In the genomic region with DNA sequence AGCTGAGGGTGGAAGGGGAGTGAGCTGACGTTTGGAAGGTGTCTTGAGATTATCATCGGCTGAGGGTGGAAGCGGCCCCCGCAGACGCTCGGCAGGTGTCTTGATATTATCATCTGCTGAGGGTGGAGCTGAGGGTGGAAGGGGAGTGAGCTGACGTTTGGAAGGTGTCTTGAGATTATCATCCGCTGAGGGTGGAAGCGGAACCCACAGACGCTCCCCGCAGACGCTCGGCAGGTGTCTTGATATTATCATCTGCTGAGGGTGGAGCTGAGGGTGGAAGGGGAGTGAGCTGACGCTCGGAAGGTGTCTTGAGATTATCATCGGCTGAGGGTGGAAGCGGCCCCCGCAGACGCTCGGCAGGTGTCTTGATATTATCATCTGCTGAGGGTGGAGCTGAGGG, we compare ENCODE assay signal across 8 cellular contexts. TPM values are rescaled to one million over a fixed set of nuclear protein-coding genes. Genes with fewer than 3 reads are reported as not detected.
DNase-seq lines count a peak whose midpoint lies in the region; ATAC-seq and TF ChIP-seq lines count a peak whose summit lies in the region.
"Not testable (repeated sequence)": the region's sequence is repeated elsewhere in the genome, so short reads cannot be mapped to it uniquely, and the experiment has no call there.

No MANE protein-coding gene starts in this region.

- H3K4me3 ChIP-seq in CD4-positive, alpha-beta memory T cell (ENCODE audit: low read length in 2 of 2); Peyer's patch; mucosa of descending colon: not testable (repeated sequence)

- ATAC-seq in activated T-cell treated with anti-CD3 and anti-CD28 coated beads, Interleukin-2, amount 50 U/mL, for 4 hours; mucosa of descending colon: not testable (repeated sequence)

- H3K27ac ChIP-seq in CD4-positive, alpha-beta memory T cell (ENCODE audit: low read depth, low read length); Peyer's patch: not testable (repeated sequence)

- TF ChIP-seq POLR2A in Peyer's patch (IDR thresholded peaks at IDR 0.05) = not testable (repeated sequence)

- not testable (repeated sequence) for H3K4me3 Mint-ChIP-seq in CD4-positive, alpha-beta memory T cell; activated CD4-positive, alpha-beta memory T cell treated with anti-CD3 and anti-CD28 coated beads, Interleukin-2, amount 10 ng/mL, durations not matched to agents 7 days and 5 days; activated T-cell treated with anti-CD3 and anti-CD28 coated beads, Interleukin-2, amount 50 U/mL, for 4 hours; activated naive CD4-positive, alpha-beta T cell treated with anti-CD3 and anti-CD28 coated beads, Interleukin-2, amount 10 ng/mL, durations not matched to agents 7 days and 5 days

- not testable (repeated sequence) for H3K4me1 ChIP-seq in CD4-positive, alpha-beta memory T cell (ENCODE audit: insufficient read depth, low read length); Peyer's patch; mucosa of descending colon (ENCODE audit: low read depth)

- POLR2A ChIA-PET in CD4-positive, alpha-beta memory T cell (lab: Charles Lee; ENCODE audit: partially characterized antibody) = interaction anchor here (0.6 kb wide), 1 partner anchor 888 kb away, joined by 3 read pairs; the partner anchor contains the start of gene APOBR
- POLR2A ChIA-PET in activated CD4-positive, alpha-beta memory T cell treated with anti-CD3 and anti-CD28 coated beads, Interleukin-2, amount 10 ng/mL, durations not matched to agents 7 days and 5 days (lab: Charles Lee) = not testable (repeated sequence)

- not testable (repeated sequence) for H3K27me3 ChIP-seq in CD4-positive, alpha-beta memory T cell (ENCODE audit: insufficient read depth, low read length); Peyer's patch

- CTCF ChIA-PET in CD4-positive, alpha-beta memory T cell (lab: Charles Lee; ENCODE audit: partially characterized antibody); activated CD4-positive, alpha-beta memory T cell treated with anti-CD3 and anti-CD28 coated beads, Interleukin-2, amount 10 ng/mL, durations not matched to agents 7 days and 5 days (lab: Charles Lee); activated naive CD4-positive, alpha-beta T cell treated with anti-CD3 and anti-CD28 coated beads, Interleukin-2, amount 10 ng/mL, durations not matched to agents 7 days and 5 days (lab: Charles Lee): not testable (repeated sequence)

- not testable (repeated sequence) for H3K36me3 Mint-ChIP-seq in CD4-positive, alpha-beta memory T cell; activated CD4-positive, alpha-beta memory T cell treated with anti-CD3 and anti-CD28 coated beads, Interleukin-2, amount 10 ng/mL, durations not matched to agents 7 days and 5 days (ENCODE audit: low read depth); activated T-cell treated with anti-CD3 and anti-CD28 coated beads, Interleukin-2, amount 50 U/mL, for 4 hours (ENCODE audit: insufficient read depth); activated naive CD4-positive, alpha-beta T cell treated with anti-CD3 and anti-CD28 coated beads, Interleukin-2, amount 10 ng/mL, durations not matched to agents 7 days and 5 days

- not testable (repeated sequence) for H3K9me3 ChIP-seq in CD4-positive, alpha-beta memory T cell (ENCODE audit: control insufficient read depth in 1 of 2, low read length in 2 of 2); Peyer's patch; mucosa of descending colon

- not testable (repeated sequence) for H3K27me3 Mint-ChIP-seq in CD4-positive, alpha-beta memory T cell; activated CD4-positive, alpha-beta memory T cell treated with anti-CD3 and anti-CD28 coated beads, Interleukin-2, amount 10 ng/mL, durations not matched to agents 7 days and 5 days; activated T-cell treated with anti-CD3 and anti-CD28 coated beads, Interleukin-2, amount 50 U/mL, for 4 hours (ENCODE audit: low read depth); activated naive CD4-positive, alpha-beta T cell treated with anti-CD3 and anti-CD28 coated beads, Interleukin-2, amount 10 ng/mL, durations not matched to agents 7 days and 5 days

- not testable (repeated sequence) for H3K36me3 ChIP-seq in CD4-positive, alpha-beta memory T cell (ENCODE audit: insufficient read depth, low read length); Peyer's patch; mucosa of descending colon (ENCODE audit: low read depth)

- peak overlapping the region in 3 of 7 donors; percentile 25 to 82 (median 46) for H3K27ac Mint-ChIP-seq in CD4-positive, alpha-beta memory T cell
- not testable (repeated sequence) for H3K27ac Mint-ChIP-seq in activated CD4-positive, alpha-beta memory T cell treated with anti-CD3 and anti-CD28 coated beads, Interleukin-2, amount 10 ng/mL, durations not matched to agents 7 days and 5 days; activated naive CD4-positive, alpha-beta T cell treated with anti-CD3 and anti-CD28 coated beads, Interleukin-2, amount 10 ng/mL, durations not matched to agents 7 days and 5 days

- H3K4me1 Mint-ChIP-seq in CD4-positive, alpha-beta memory T cell; activated CD4-positive, alpha-beta memory T cell treated with anti-CD3 and anti-CD28 coated beads, Interleukin-2, amount 10 ng/mL, durations not matched to agents 7 days and 5 days; activated T-cell treated with anti-CD3 and anti-CD28 coated beads, Interleukin-2, amount 50 U/mL, for 4 hours (ENCODE audit: low read depth); activated naive CD4-positive, alpha-beta T cell treated with anti-CD3 and anti-CD28 coated beads, Interleukin-2, amount 10 ng/mL, durations not matched to agents 7 days and 5 days: not testable (repeated sequence)

- DNase-seq in CD4-positive, alpha-beta memory T cell = peak; percentile 61 to 81 (median 71)
- DNase-seq in Peyer's patch = peak in 2 of 3 donors; percentile 64 to 83
- peak; percentile 44 for DNase-seq in T-helper 9 cell
- DNase-seq in activated CD4-positive, alpha-beta memory T cell treated with anti-CD3 and anti-CD28 coated beads, Interleukin-2, amount 10 ng/mL, durations not matched to agents 7 days and 5 days = peak; percentile 37
- peak; percentile 33 for DNase-seq in activated T-cell treated with anti-CD3 and anti-CD28 coated beads, Interleukin-2, amount 50 U/mL, for 4 hours
- peak; percentile 24 for DNase-seq in activated naive CD4-positive, alpha-beta T cell treated with anti-CD3 and anti-CD28 coated beads, Interleukin-2, amount 10 ng/mL, durations not matched to agents 7 days and 5 days
- DNase-seq in mucosa of descending colon = peak; percentile 16 to 51 (median 29)
- peak; percentile 25 for DNase-seq in stimulated activated CD8-positive, alpha-beta memory T cell treated with anti-CD3 and anti-CD28 coated beads, Interleukin-4, amount 100 ng/mL, for 48 hours

- not testable (repeated sequence) for TF ChIP-seq CTCF in Peyer's patch (IDR thresholded peaks at IDR 0.05); mucosa of descending colon (IDR thresholded peaks at IDR 0.05)

- intact Hi-C loops in CD4-positive, alpha-beta memory T cell (cut with micrococcal nuclease); mucosa of descending colon (cut with DNase I, micrococcal nuclease): not testable (repeated sequence)

- H3K9me3 Mint-ChIP-seq in CD4-positive, alpha-beta memory T cell; activated CD4-positive, alpha-beta memory T cell treated with anti-CD3 and anti-CD28 coated beads, Interleukin-2, amount 10 ng/mL, durations not matched to agents 7 days and 5 days; activated T-cell treated with anti-CD3 and anti-CD28 coated beads, Interleukin-2, amount 50 U/mL, for 4 hours; activated naive CD4-positive, alpha-beta T cell treated with anti-CD3 and anti-CD28 coated beads, Interleukin-2, amount 10 ng/mL, durations not matched to agents 7 days and 5 days: not testable (repeated sequence)

RNA-seq across cellular contexts. Expression of gene NPIPB11, which starts 24.4 kb away (rescaled TPM):
- 1 to 10 TPM; 2.1 to 2.2 TPM for total RNA-seq in CD4-positive, alpha-beta memory T cell
- polyA plus RNA-seq in CD4-positive, alpha-beta memory T cell = under 1 TPM in 1 of 2 donors, not detected in 1; 0.37 TPM
- total RNA-seq in Peyer's patch (10 to 100 TPM in 1 of 4 donors, 1 to 10 TPM in 3; 1.4 to 16.1 (median 7.2) TPM), mucosa of descending colon (1 to 10 TPM; 2.0 to 4.4 (median 2.3) TPM)
- 1 to 10 TPM in 1 of 2 experiments, under 1 TPM in 1; 0.95 to 1.4 TPM for total RNA-seq in activated CD4-positive, alpha-beta memory T cell treated with anti-CD3 and anti-CD28 coated beads, Interleukin-2, amount 10 ng/mL, durations not matched to agents 7 days and 5 days
- under 1 TPM; 0.53 to 0.84 (median 0.55) TPM for total RNA-seq in activated T-cell treated with anti-CD3 and anti-CD28 coated beads, Interleukin-2, amount 50 U/mL, for 4 hours
